ENCODE assay signal across 8 cellular contexts in genomic region chr1:241357366-241358305, GRCh38. TPM values are rescaled to one million over a fixed set of nuclear protein-coding genes. Genes with fewer than 3 reads are reported as not detected.
DNase-seq lines count a peak whose midpoint lies in the region; ATAC-seq and TF ChIP-seq lines count a peak whose summit lies in the region.

No MANE protein-coding gene starts in this region.

- H3F3A ChIP-seq in OCI-LY1 (ENCODE audit: insufficient read depth, low read length): no peaks in the 10 kb centered on the region

- H3K27me3 ChIP-seq in OCI-LY1 (ENCODE audit: insufficient read depth, low read length): no peaks in the 10 kb centered on the region
- H3K27me3 ChIP-seq in fibroblast of lung (ENCODE audit: control insufficient read depth, insufficient read depth, low read length): no peaks in the 10 kb centered on the region

- H3K9me2 ChIP-seq in OCI-LY1 (ENCODE audit: low read depth, low read length): no peaks in the 10 kb centered on the region

- no peak overlapping the region for H2AFZ ChIP-seq in OCI-LY1 (ENCODE audit: low read length)
- peak overlapping the region; percentile 54 for H2AFZ ChIP-seq in fibroblast of lung (ENCODE audit: low read length)

- no peaks in the 10 kb centered on the region for H3K4me1 ChIP-seq in OCI-LY1 (ENCODE audit: insufficient read depth, low read length, severe bottlenecking)
- no peaks in the 10 kb centered on the region for H3K4me1 ChIP-seq in fibroblast of lung (ENCODE audit: control insufficient read depth, extremely low read depth, insufficient read depth, low read length)

- TF ChIP-seq CTCF in OCI-LY1 (IDR thresholded peaks at IDR 0.05; ENCODE audit: low read length): no peak
- no peak for TF ChIP-seq CTCF in fibroblast of lung (conservative IDR thresholded peaks at IDR 0.05 in 1 of 2, IDR thresholded peaks at IDR 0.05 in 1 of 2; ENCODE audit: low read depth in 1 of 2, low read length in 2 of 2)

- no peak overlapping the region for H3K27ac ChIP-seq in OCI-LY1 (ENCODE audit: low read depth, low read length, poor library complexity, severe bottlenecking)
- no peak overlapping the region for H3K27ac ChIP-seq in fibroblast of lung (ENCODE audit: insufficient read depth, low read length)

- H3K9me3 ChIP-seq in OCI-LY1 (ENCODE audit: low read length): no peaks in the 10 kb centered on the region
- H3K9me3 ChIP-seq in fibroblast of lung (ENCODE audit: control insufficient read depth, insufficient read depth, low read depth, low read length): no peaks in the 10 kb centered on the region

- H3K4me2 ChIP-seq in OCI-LY1 (ENCODE audit: low read length) (peak overlapping the region; percentile 74), fibroblast of lung (ENCODE audit: extremely low read depth, insufficient read depth, low read length) (peak overlapping the region; percentile 37)

- no peak for ATAC-seq in GM19452 (IDR thresholded peaks at IDR 0.05; ENCODE audit: unreplicated experiment)
- no peak for ATAC-seq in GM18867 (IDR thresholded peaks at IDR 0.05; ENCODE audit: unreplicated experiment)
- ATAC-seq in GM19455 (IDR thresholded peaks at IDR 0.05; ENCODE audit: unreplicated experiment): no peak
- no peak for ATAC-seq in HG03139 (IDR thresholded peaks at IDR 0.05; ENCODE audit: unreplicated experiment)

- no peaks in the 10 kb centered on the region for H4K20me1 ChIP-seq in OCI-LY1 (ENCODE audit: insufficient read depth, low read length)
- no peaks in the 10 kb centered on the region for H4K20me1 ChIP-seq in fibroblast of lung (ENCODE audit: control insufficient read depth, extremely low read depth, insufficient read depth, low read length)

- H3K4me3 ChIP-seq in OCI-LY1 (ENCODE audit: low read depth, low read length, poor library complexity, severe bottlenecking) (peak overlapping the region; percentile 55), fibroblast of lung (replicated peaks in 1 of 4; ENCODE audit: control extremely low read depth in 1 of 4, insufficient read depth in 1 of 4, low read depth in 3 of 4, low read length in 4 of 4) (peak overlapping the region in 3 of 4 experiments; percentile 50 to 71 (median 58))

- H3K9ac ChIP-seq in OCI-LY1 (ENCODE audit: low read length) (no peak overlapping the region), fibroblast of lung (ENCODE audit: insufficient read depth, low read length) (peak overlapping the region; percentile 49)

- H3K79me2 ChIP-seq in OCI-LY1 (ENCODE audit: insufficient read depth, low read length) (no peaks in the 10 kb centered on the region), fibroblast of lung (ENCODE audit: control insufficient read depth, insufficient read depth, low read length) (no peaks in the 10 kb centered on the region)

- DNase-seq in ELF-1 (ENCODE audit: low read depth, low spot score): peak; percentile 9
- peak; percentile 2 to 17 for DNase-seq in fibroblast of lung (ENCODE audit: low read depth in 2 of 2)
- DNase-seq in retina: peak; percentile 38

- H3K36me3 ChIP-seq in OCI-LY1 (ENCODE audit: insufficient read depth, low read length) (no peaks in the 10 kb centered on the region), fibroblast of lung (ENCODE audit: control insufficient read depth, insufficient read depth, low read length) (no peaks in the 10 kb centered on the region)

RNA-seq across cellular contexts. Expression of gene RGS7, which starts 0.6 kb away (rescaled TPM):
- 0.51 and 3.6 TPM in 2 replicates for total RNA-seq in fibroblast of lung
- 4.2 and 6.7 TPM in 2 replicates for polyA plus RNA-seq in fibroblast of lung
- 2.2 and 3.7 TPM in 2 replicates for polyA plus RNA-seq in fibroblast of lung (2012)
- polyA minus RNA-seq in fibroblast of lung (ENCODE audit: low replicate concordance): 1.0 TPM in 1 of 2 replicates, not detected in the other
